Comparison of ENCODE assay signal across 15 cellular contexts in the genomic region with DNA sequence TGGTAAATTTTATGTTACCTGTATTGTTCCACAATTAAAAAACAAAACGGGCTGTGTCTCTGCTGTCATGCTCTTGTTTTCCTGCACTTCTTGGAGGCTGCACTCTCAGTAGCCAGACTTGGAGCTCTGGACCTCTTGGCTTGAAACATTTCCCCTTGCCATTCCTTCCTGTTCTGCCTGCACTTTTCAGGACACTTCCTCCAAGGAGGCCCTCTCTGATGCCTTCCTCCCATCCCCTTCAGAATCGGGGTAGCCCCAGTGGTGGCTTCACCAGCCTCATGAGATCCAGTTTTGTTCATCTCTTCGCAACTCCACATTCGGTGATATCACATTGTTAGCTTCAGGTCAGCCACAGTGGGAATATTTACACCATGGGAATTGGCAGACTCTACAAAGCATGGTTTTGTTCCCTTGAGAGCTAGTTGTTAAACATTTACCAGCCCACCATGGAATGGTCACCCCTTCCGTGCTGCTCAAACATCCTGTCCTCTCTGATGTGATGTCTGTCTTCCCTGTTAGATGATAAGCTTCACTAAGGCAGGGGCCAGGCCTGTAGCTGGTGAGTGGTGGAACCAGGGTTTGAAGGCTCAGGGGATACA.
DNase-seq lines count a peak whose midpoint lies in the region; FAIRE-seq and TF ChIP-seq lines count a peak whose summit lies in the region.
"Had no signal": no experiment of that assay in that cellular context is flagged by ENCODE, and none has a peak within 500 bp of the region (broad histone marks: within the 10 kb centered on the region; RNA-seq: fewer than 3 reads in every experiment).

No MANE protein-coding gene starts in this region.

- H3K9me3 ChIP-seq in BLaER1 treated with 17β-estradiol and CSF1 and Interleukin-3, amounts not matched to agents 10 nM and 100 nM (replicated peaks in 1 of 11): peaks cover 1 to 34% (median 14%) of the 10 kb centered on the region in 11 experiments; a peak in 19 of 22 replicates
- H3K9me3 ChIP-seq in iPS-18c (ENCODE audit: control insufficient read depth, insufficient read depth, low read length): peaks cover 42% of the 10 kb centered on the region
- H3K9me3 ChIP-seq: HAP-1 had no signal

- peak overlapping the region; percentile 54 to 77 (median 65) for H3K4me2 ChIP-seq in BLaER1 treated with 17β-estradiol and CSF1 and Interleukin-3, amounts not matched to agents 10 nM and 100 nM

- peak overlapping the region in 10 of 11 experiments; percentile 31 to 87 (median 77); a peak in 19 of 22 replicates for H3K27ac ChIP-seq in BLaER1 treated with 17β-estradiol and CSF1 and Interleukin-3, amounts not matched to agents 10 nM and 100 nM

- no peaks in the 10 kb centered on the region for H3K36me3 ChIP-seq in BLaER1 treated with 17β-estradiol and CSF1 and Interleukin-3, amounts not matched to agents 10 nM and 100 nM
- H3K36me3 ChIP-seq: HAP-1 had no signal

- no peaks in the 10 kb centered on the region for H4K20me1 ChIP-seq in BLaER1 treated with 17β-estradiol and CSF1 and Interleukin-3, amounts not matched to agents 10 nM and 100 nM

- H3K4me1 ChIP-seq in BLaER1 treated with 17β-estradiol and CSF1 and Interleukin-3, amounts not matched to agents 10 nM and 100 nM: peaks cover 39 to 90% (median 69%) of the 10 kb centered on the region in 10 experiments
- H3K4me1 ChIP-seq: HAP-1 had no signal

- no peak for TF ChIP-seq CTCF in D721Med (IDR thresholded peaks at IDR 0.05; ENCODE audit: insufficient read depth, missing control alignments)

- H3K27me3 ChIP-seq in BLaER1 treated with 17β-estradiol and CSF1 and Interleukin-3, amounts not matched to agents 10 nM and 100 nM: no peaks in the 10 kb centered on the region

- no peak for FAIRE-seq in D721Med (lab: Jason Lieb, UNC)
- FAIRE-seq: G401.6, GM12892, H54 had no signal

- peak; percentile 44 for DNase-seq in MV-4-11 (lab: John Stamatoyannopoulos, UW)
- no peak for DNase-seq in D721Med (ENCODE audit: insufficient read length, low spot score)
- no peak for DNase-seq in activated CD4-positive, CD25-positive, alpha-beta regulatory T cell (lab: John Stamatoyannopoulos, UW)
- no peak for DNase-seq in OCI-M1 (lab: John Stamatoyannopoulos, UW)
- DNase-seq: CD4-positive, alpha-beta T cell; CD8-positive, alpha-beta memory T cell; DMS53; DND-41; GOT3 had no signal

- no peak overlapping the region for H3K4me3 ChIP-seq in BLaER1 treated with 17β-estradiol and CSF1 and Interleukin-3, amounts not matched to agents 10 nM and 100 nM
- peak overlapping the region; percentile 15; the same call in 1 of the 2 replicates for H3K4me3 ChIP-seq in iPS-18c (ENCODE audit: insufficient read depth, low read depth, low read length)
- H3K4me3 ChIP-seq: HAP-1 had no signal

- H3K9ac ChIP-seq in BLaER1 treated with 17β-estradiol and CSF1 and Interleukin-3, amounts not matched to agents 10 nM and 100 nM: peak overlapping the region in 8 of 11 experiments; percentile 43 to 70 (median 54); a peak in 12 of 22 replicates
